Comparison of ENCODE assay signal across 8 cellular contexts in the genomic region with DNA sequence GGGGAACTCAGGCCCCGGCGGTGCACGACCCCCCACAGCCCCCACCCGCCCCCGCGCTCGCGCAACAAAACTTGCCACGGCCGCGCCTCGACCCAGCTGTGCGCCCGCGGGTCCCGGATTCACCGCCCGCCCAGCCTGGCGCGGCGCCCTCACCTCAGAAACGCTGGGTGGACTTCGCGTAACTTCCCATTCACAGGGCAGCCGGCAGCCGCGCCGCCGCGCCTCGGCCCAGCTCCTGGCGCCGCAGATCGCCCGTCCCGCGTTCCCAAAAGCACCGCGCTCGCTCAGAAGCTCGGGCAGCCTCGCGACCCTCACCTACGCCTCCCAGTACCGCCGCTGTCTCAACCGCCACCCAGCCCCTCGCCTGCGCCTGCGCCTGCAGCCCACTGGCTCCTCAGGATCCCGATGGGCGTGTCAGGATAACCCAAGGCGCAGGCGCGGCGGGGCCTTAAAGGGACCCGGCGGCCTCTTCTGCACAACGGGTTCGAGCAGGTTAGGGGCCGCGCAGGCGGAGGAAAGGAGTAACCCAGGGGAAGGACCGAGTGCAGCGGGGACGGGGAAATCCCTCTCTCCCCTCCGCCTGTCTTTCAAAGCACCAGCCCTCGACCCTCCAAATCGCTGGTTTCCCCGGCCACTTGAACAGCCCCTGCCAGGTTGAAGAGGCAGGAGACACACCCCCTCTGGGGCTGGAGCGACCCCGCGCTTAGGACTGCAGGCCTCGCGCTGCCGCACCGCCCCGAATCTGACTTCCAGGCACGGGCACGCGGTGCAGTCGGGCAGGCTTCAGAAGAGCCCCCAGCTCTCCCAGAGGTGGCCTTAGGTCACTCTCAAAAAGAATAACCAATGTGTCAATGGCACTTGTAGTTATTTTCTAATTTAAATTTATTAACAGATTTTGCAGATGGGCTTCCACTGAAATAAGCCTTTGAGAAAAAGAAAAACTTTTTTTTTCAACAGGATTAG. TPM values are rescaled to one million over a fixed set of nuclear protein-coding genes. Genes with fewer than 3 reads are reported as not detected.
DNase-seq lines count a peak whose midpoint lies in the region; ATAC-seq and TF ChIP-seq lines count a peak whose summit lies in the region.

A gene (minus strand): TSS at position 380 of the 963 bp plus-strand sequence.

- peak; percentile 83 for ATAC-seq in HG02884 (IDR thresholded peaks at IDR 0.05; ENCODE audit: unreplicated experiment)
- ATAC-seq in left ventricle myocardium superior = peak; percentile 99
- ATAC-seq in upper lobe of left lung (ENCODE audit: low FRiP score in 2 of 2) = peak; percentile 94 to 99

- intact Hi-C loops in left ventricle myocardium superior (cut with micrococcal nuclease) = no loop called here

- peaks cover 18 to 28% (median 18%) of the 10 kb centered on the region in 4 donors for H3K4me1 ChIP-seq in upper lobe of left lung

- peak within 1 kb of the TSS; percentile 39 to 84 (median 44) for H3K27ac ChIP-seq in upper lobe of left lung

- H3K27me3 ChIP-seq in upper lobe of left lung = no peaks in the 10 kb centered on the region

- no peaks in the 10 kb centered on the region for H3K9me3 ChIP-seq in upper lobe of left lung

- H3K9me3 Mint-ChIP-seq in progenitor cell of endocrine pancreas (ENCODE audit: low read depth) = no peaks in the 10 kb centered on the region

- TF ChIP-seq POLR2A in upper lobe of left lung (IDR thresholded peaks at IDR 0.05) = peak in 2 of 4 donors; percentile 89 to 95

- no peak within 1 kb of the TSS for H3K4me3 Mint-ChIP-seq in progenitor cell of endocrine pancreas (ENCODE audit: low read depth)

- H3K27ac Mint-ChIP-seq in progenitor cell of endocrine pancreas = no peak within 1 kb of the TSS

- H3K36me3 ChIP-seq in upper lobe of left lung = peaks cover under 1 to 14% (median 2%) of the 10 kb centered on the region in 4 donors

- 1% methylated on average over 74 to 82 of the region's 82 CpGs for whole genome bisulfite sequencing in upper lobe of left lung, 2 donors

- peak; percentile 100 for DNase-seq in GM13977 (ENCODE audit: low spot score)
- DNase-seq in NCI-H146 (lab: John Stamatoyannopoulos, UW) = peak; percentile 99
- peak; percentile 74 to 90 (median 82) for DNase-seq in T-helper 1 cell
- DNase-seq in anterior cingulate cortex (lab: John Stamatoyannopoulos, UW) = peak; percentile 91 to 100 (median 99)
- DNase-seq in left ventricle myocardium superior = peak; percentile 98
- peak; percentile 100 for DNase-seq in progenitor cell of endocrine pancreas (ENCODE audit: low spot score, unreplicated experiment)
- peak; percentile 98 to 100 for DNase-seq in upper lobe of left lung

- TF ChIP-seq EP300 in upper lobe of left lung (IDR thresholded peaks at IDR 0.05) = no peak

- peak within 1 kb of the TSS; percentile 47 to 74 (median 56) for H3K4me3 ChIP-seq in upper lobe of left lung

- in situ Hi-C loops in GM13977 (cut with MboI; ENCODE audit: low pct_unique_long_range_greater_than_20kb, low sequenced_read_pairs, unreplicated experiment) = loop anchor here (10.0 to 25.0 kb wide), 4 partner anchors 111 to 624 kb away; a partner anchor contains a TSS

- H3K27me3 Mint-ChIP-seq in progenitor cell of endocrine pancreas = no peaks in the 10 kb centered on the region

- no peaks in the 10 kb centered on the region for H3K36me3 Mint-ChIP-seq in progenitor cell of endocrine pancreas (ENCODE audit: insufficient read depth)

- TF ChIP-seq CTCF in GM13977 (IDR thresholded peaks at IDR 0.05; ENCODE audit: extremely low read depth, insufficient read depth, missing control alignments) = peak; percentile 40
- TF ChIP-seq CTCF in progenitor cell of endocrine pancreas (IDR thresholded peaks at IDR 0.05; ENCODE audit: unreplicated experiment) = peak; percentile 23
- peak in 4 of 6 experiments; percentile 20 to 73 (median 53) for TF ChIP-seq CTCF in upper lobe of left lung (IDR thresholded peaks at IDR 0.05)

- no peaks in the 10 kb centered on the region for H3K4me1 Mint-ChIP-seq in progenitor cell of endocrine pancreas (ENCODE audit: low read depth)

RNA-seq across cellular contexts. Expression of the gene that starts here (rescaled TPM):
- total RNA-seq in left ventricle myocardium superior (12.2 TPM), progenitor cell of endocrine pancreas (100 TPM in 2 replicates), upper lobe of left lung (10 to 100 TPM; 31.6 to 81.7 (median 34.3) TPM)

Comparison
In these comparisons a context has a peak if more than half of its experiments do, and no peak if none do; other contexts are left out.
1. Peak in every context shown above with its lines: DNase-seq, ATAC-seq, H3K4me3 ChIP-seq and H3K27ac ChIP-seq.